Comparison of ENCODE assay signal across 17 cellular contexts in genomic region chr7:140610204-140611165, GRCh38. TPM values are rescaled to one million over a fixed set of nuclear protein-coding genes. Genes with fewer than 3 reads are reported as not detected.
DNase-seq lines count a peak whose midpoint lies in the region; ATAC-seq and TF ChIP-seq lines count a peak whose summit lies in the region.
"Had no signal": no experiment of that assay in that cellular context is flagged by ENCODE, and none has a peak within 500 bp of the region (broad histone marks: within the 10 kb centered on the region; RNA-seq: fewer than 3 reads in every experiment).

No MANE protein-coding gene starts in this region.

- WGBS in esophagus muscularis mucosa, result 84% methylated on average over 12 of the region's 12 CpGs

- TF ChIP-seq EP300 in esophagus muscularis mucosa (IDR thresholded peaks at IDR 0.05), result no peak

- POLR2A ChIA-PET in activated CD4-positive, alpha-beta T cell treated with anti-CD3 and anti-CD28 coated beads for 36 hours (lab: Charles Lee), result no interaction called here

- ATAC-seq in activated CD4-positive, alpha-beta T cell treated with anti-CD3 and anti-CD28 coated beads for 36 hours, result no peak
- ATAC-seq: left lobe of liver had no signal

- peak overlapping the region; percentile 24 to 77 (median 42) for H3K27ac ChIP-seq in esophagus muscularis mucosa (replicated peaks in 1 of 4)

- H3K4me3 Mint-ChIP-seq in nephron, result no peak overlapping the region
- no peak overlapping the region for H3K4me3 Mint-ChIP-seq in activated CD4-positive, alpha-beta T cell treated with anti-CD3 and anti-CD28 coated beads for 36 hours
- H3K4me3 Mint-ChIP-seq: activated naive CD8-positive, alpha-beta T cell treated with anti-CD3 and anti-CD28 coated beads, Interleukin-2, amount 10 ng/mL, durations not matched to agents 7 days and 5 days had no signal

- H3K4me1 ChIP-seq in esophagus muscularis mucosa, result peaks cover 40 to 69% (median 65%) of the 10 kb centered on the region in 4 donors

- peaks cover 37% of the 10 kb centered on the region for H3K4me1 Mint-ChIP-seq in nephron
- no peaks in the 10 kb centered on the region for H3K4me1 Mint-ChIP-seq in activated CD4-positive, alpha-beta T cell treated with anti-CD3 and anti-CD28 coated beads for 36 hours
- H3K4me1 Mint-ChIP-seq: activated naive CD8-positive, alpha-beta T cell treated with anti-CD3 and anti-CD28 coated beads, Interleukin-2, amount 10 ng/mL, durations not matched to agents 7 days and 5 days had no signal

- peak overlapping the region; percentile 39 to 68 (median 40) for H3K27ac Mint-ChIP-seq in nephron
- H3K27ac Mint-ChIP-seq in activated CD4-positive, alpha-beta T cell treated with anti-CD3 and anti-CD28 coated beads for 36 hours, result no peak overlapping the region
- H3K27ac Mint-ChIP-seq: activated naive CD8-positive, alpha-beta T cell treated with anti-CD3 and anti-CD28 coated beads, Interleukin-2, amount 10 ng/mL, durations not matched to agents 7 days and 5 days had no signal

- peak; percentile 65 for DNase-seq in COLO829 (ENCODE audit: low spot score)
- peak; percentile 78 for DNase-seq in NCI-H524 treated with DMSO at 0.1 percent for 48 hours (lab: John Stamatoyannopoulos, UW)
- no peak for DNase-seq in esophagus muscularis mucosa (ENCODE audit: extremely low spot score)
- DNase-seq in activated CD4-positive, alpha-beta T cell treated with anti-CD3 and anti-CD28 coated beads for 36 hours, result no peak
- DNase-seq in NCI-H2107 treated with DMSO at 0.1 percent for 48 hours (lab: John Stamatoyannopoulos, UW; ENCODE audit: unreplicated experiment), result no peak
- no peak for DNase-seq in NCI-H69 (lab: John Stamatoyannopoulos, UW)
- no peak for DNase-seq in NCI-H1436 treated with DMSO at 0.1 percent for 48 hours (lab: John Stamatoyannopoulos, UW)
- DNase-seq: activated CD4-positive, alpha-beta T cell treated with anti-CD3 and anti-CD28 coated beads, Interleukin-2, amount 50 U/mL, for 4 hours; activated naive CD8-positive, alpha-beta T cell treated with anti-CD3 and anti-CD28 coated beads, Interleukin-2, amount 10 ng/mL, durations not matched to agents 7 days and 5 days; activated T-cell treated with anti-CD3 and anti-CD28 coated beads, Interleukin-2, amount 50 U/mL, for 48 hours; effector CD4-positive, alpha-beta T cell; H7; NCI-H1417 treated with DMSO at 0.1 percent for 48 hours; NCI-H446 treated with DMSO at 0.1 percent for 48 hours had no signal

- H3K36me3 ChIP-seq in esophagus muscularis mucosa, result no peaks in the 10 kb centered on the region

- no peaks in the 10 kb centered on the region for H3K27me3 Mint-ChIP-seq in nephron (ENCODE audit: low read depth)
- H3K27me3 Mint-ChIP-seq in activated CD4-positive, alpha-beta T cell treated with anti-CD3 and anti-CD28 coated beads for 36 hours, result peaks cover 2% of the 10 kb centered on the region

- no peaks in the 10 kb centered on the region for H3K27me3 ChIP-seq in esophagus muscularis mucosa

- intact Hi-C loops in esophagus muscularis mucosa (cut with DNase I), result no loop called here
- intact Hi-C loops in activated CD4-positive, alpha-beta T cell treated with anti-CD3 and anti-CD28 coated beads for 36 hours (cut with DNase I, micrococcal nuclease), result no loop called here

- H3K9me3 ChIP-seq in esophagus muscularis mucosa, result no peaks in the 10 kb centered on the region

- peaks cover 8% of the 10 kb centered on the region for H3K36me3 Mint-ChIP-seq in nephron (ENCODE audit: low read depth)
- no peaks in the 10 kb centered on the region for H3K36me3 Mint-ChIP-seq in activated CD4-positive, alpha-beta T cell treated with anti-CD3 and anti-CD28 coated beads for 36 hours (ENCODE audit: low read depth)
- H3K36me3 Mint-ChIP-seq: activated naive CD8-positive, alpha-beta T cell treated with anti-CD3 and anti-CD28 coated beads, Interleukin-2, amount 10 ng/mL, durations not matched to agents 7 days and 5 days had no signal

- no peaks in the 10 kb centered on the region for H3K9me3 Mint-ChIP-seq in nephron
- H3K9me3 Mint-ChIP-seq in activated CD4-positive, alpha-beta T cell treated with anti-CD3 and anti-CD28 coated beads for 36 hours (ENCODE audit: low read depth), result no peaks in the 10 kb centered on the region
- H3K9me3 Mint-ChIP-seq: activated naive CD8-positive, alpha-beta T cell treated with anti-CD3 and anti-CD28 coated beads, Interleukin-2, amount 10 ng/mL, durations not matched to agents 7 days and 5 days had no signal

- no peak overlapping the region for H3K4me3 ChIP-seq in esophagus muscularis mucosa

- no peak for TF ChIP-seq POLR2A in esophagus muscularis mucosa (IDR thresholded peaks at IDR 0.05; ENCODE audit: low read depth)

- TF ChIP-seq CTCF in esophagus muscularis mucosa (IDR thresholded peaks at IDR 0.05) (no peak), nephron (IDR thresholded peaks at IDR 0.05; ENCODE audit: unreplicated experiment in 3 of 3) (no peak)

- CTCF ChIA-PET in activated CD4-positive, alpha-beta T cell treated with anti-CD3 and anti-CD28 coated beads for 36 hours (lab: Charles Lee), result interaction anchor here (0.8 kb wide), 1 partner anchor 15 kb away, joined by 4 read pairs; no protein-coding TSS in a partner anchor

RNA-seq across cellular contexts. Expression of gene DENND2A, which starts 30.1 kb away (rescaled TPM):
- 10 to 100 TPM; 46.4 to 77.2 (median 59.2) TPM for total RNA-seq in esophagus muscularis mucosa
- not detected for total RNA-seq in activated CD4-positive, alpha-beta T cell treated with anti-CD3 and anti-CD28 coated beads for 36 hours
- total RNA-seq: activated naive CD8-positive, alpha-beta T cell treated with anti-CD3 and anti-CD28 coated beads, Interleukin-2, amount 10 ng/mL, durations not matched to agents 7 days and 5 days; LHCN-M2 had no signal

Comparison
In these comparisons a context has a peak if more than half of its experiments do, and no peak if none do; other contexts are left out.
1. DNase-seq: peak in COLO829 (single experiment) and NCI-H524 treated with DMSO at 0.1 percent for 48 hours (single experiment); none in esophagus muscularis mucosa (single experiment), activated CD4-positive, alpha-beta T cell treated with anti-CD3 and anti-CD28 coated beads for 36 hours (single experiment), NCI-H2107 treated with DMSO at 0.1 percent for 48 hours (single experiment), NCI-H69 (single experiment) and NCI-H1436 treated with DMSO at 0.1 percent for 48 hours (single experiment).
2. RNA of gene DENND2A, which starts 30.1 kb away (total RNA-seq): 46.4 to 77.2 TPM in esophagus muscularis mucosa; not detected in activated CD4-positive, alpha-beta T cell treated with anti-CD3 and anti-CD28 coated beads for 36 hours; every median in the first group is over 10 times any median in the second.